In the genomic region with DNA sequence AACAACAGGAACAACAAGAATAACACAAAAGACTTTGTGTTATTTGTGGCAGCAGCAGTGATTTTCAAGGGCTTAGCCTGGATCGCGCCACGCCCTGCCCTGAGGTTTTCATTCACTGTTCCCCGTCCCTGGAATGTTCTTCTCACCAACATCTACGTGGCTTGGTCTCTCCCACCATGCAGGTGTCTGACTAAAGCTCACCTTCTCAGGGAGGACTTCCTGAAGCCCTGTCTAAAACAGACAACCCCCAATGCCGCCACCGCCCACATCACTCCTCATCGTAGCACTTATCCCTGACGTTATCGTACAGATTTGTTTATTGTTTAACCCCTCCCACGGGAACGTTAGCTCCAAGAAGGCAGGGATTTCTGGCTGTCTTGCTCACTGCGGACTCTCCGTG, we compare ENCODE assay signal across 26 cellular contexts.
"Had no signal": no experiment of that assay in that cellular context is flagged by ENCODE, and none has a peak within 500 bp of the region (broad histone marks: within the 10 kb centered on the region; RNA-seq: fewer than 3 reads in every experiment).

No MANE protein-coding gene starts in this region.

- H3K4me1 ChIP-seq: pancreas, psoas muscle, sigmoid colon, tibial nerve had no signal

- H3K9me3 ChIP-seq: esophagus squamous epithelium, pancreas, psoas muscle, sigmoid colon, tibial nerve had no signal

- H3K4me3 ChIP-seq: esophagus squamous epithelium, pancreas, psoas muscle, sigmoid colon, tibial nerve had no signal

- H3K4me1 Mint-ChIP-seq: neural crest cell had no signal

- H3K27me3 ChIP-seq: esophagus squamous epithelium, pancreas, sigmoid colon, tibial nerve had no signal

- ATAC-seq: left colon; naive thymus-derived CD4-positive, alpha-beta T cell; pancreas; psoas muscle had no signal

- H3K4me3 Mint-ChIP-seq: activated naive CD4-positive, alpha-beta T cell treated with anti-CD3 and anti-CD28 coated beads for 36 hours; activated T-helper 1 cell treated with anti-CD3 and anti-CD28 coated beads, Interleukin-12 subunit alpha, Interleukin-12 subunit beta, Interleukin-2, Interleukin-4 antibody, amounts not matched to agents 30 ng/mL and 10 ng/mL and 1 ng/mL, durations not matched to agents 14 hours and 24 hours and 36 hours; neural crest cell; T-helper 1 cell treated with Interleukin-12 subunit alpha and Interleukin-12 subunit beta and Interleukin-4 antibody, amounts not matched to agents 30 μg/mL and 1 μg/mL, for 36 hours had no signal

- H3K9me3 Mint-ChIP-seq: activated naive CD4-positive, alpha-beta T cell treated with anti-CD3 and anti-CD28 coated beads for 36 hours; activated T-helper 1 cell treated with anti-CD3 and anti-CD28 coated beads, Interleukin-12 subunit alpha, Interleukin-12 subunit beta, Interleukin-2, Interleukin-4 antibody, amounts not matched to agents 30 ng/mL and 10 ng/mL and 1 ng/mL, durations not matched to agents 14 hours and 24 hours and 36 hours; naive thymus-derived CD4-positive, alpha-beta T cell; neural crest cell; T-helper 1 cell treated with Interleukin-12 subunit alpha and Interleukin-12 subunit beta and Interleukin-4 antibody, amounts not matched to agents 30 μg/mL and 1 μg/mL, for 36 hours had no signal

- H3K27me3 Mint-ChIP-seq: naive thymus-derived CD4-positive, alpha-beta T cell had no signal

- DNase-seq: activated CD4-positive, alpha-beta T cell treated with anti-CD3 and anti-CD28 coated beads for 48 hours; activated CD4-positive, alpha-beta T cell treated with anti-CD3 and anti-CD28 coated beads, Interleukin-2, amount 50 U/mL, for 48 hours; activated CD8-positive, alpha-beta memory T cell treated with anti-CD3 and anti-CD28 coated beads, Interleukin-2, amount 50 U/mL, for 4 hours; activated effector memory CD4-positive, alpha-beta T cell treated with anti-CD3 and anti-CD28 coated beads, Interleukin-2, amount 50 U/mL, for 16 hours; activated naive CD4-positive, alpha-beta T cell treated with anti-CD3 and anti-CD28 coated beads for 36 hours; activated T-cell treated with anti-CD3 and anti-CD28 coated beads, Interleukin-2, amount 50 U/mL, for 1 hour; amniotic stem cell; central memory CD4-positive, alpha-beta T cell; esophagus squamous epithelium; left colon; midbrain; naive thymus-derived CD4-positive, alpha-beta T cell; nucleus accumbens; psoas muscle; sigmoid colon; small intestine; stimulated activated CD4-positive, alpha-beta T cell treated with anti-CD3 and anti-CD28 coated beads, Interleukin-15, amount 100 ng/mL, for 24 hours; stimulated activated CD4-positive, alpha-beta T cell treated with anti-CD3 and anti-CD28 coated beads, Interleukin-2, amount 100 ng/mL, for 24 hours; stimulated activated naive CD4-positive, alpha-beta T cell; T-helper 9 cell had no signal

- H3K27ac ChIP-seq: esophagus squamous epithelium, pancreas, psoas muscle, sigmoid colon, tibial nerve, VCaP had no signal

- H3K27ac Mint-ChIP-seq: activated naive CD4-positive, alpha-beta T cell treated with anti-CD3 and anti-CD28 coated beads for 36 hours; activated T-helper 1 cell treated with anti-CD3 and anti-CD28 coated beads, Interleukin-12 subunit alpha, Interleukin-12 subunit beta, Interleukin-2, Interleukin-4 antibody, amounts not matched to agents 30 ng/mL and 10 ng/mL and 1 ng/mL, durations not matched to agents 14 hours and 24 hours and 36 hours; T-helper 1 cell treated with Interleukin-12 subunit alpha and Interleukin-12 subunit beta and Interleukin-4 antibody, amounts not matched to agents 30 μg/mL and 1 μg/mL, for 36 hours had no signal
